10 cellular contexts compared by ENCODE assay signal in the genomic region with DNA sequence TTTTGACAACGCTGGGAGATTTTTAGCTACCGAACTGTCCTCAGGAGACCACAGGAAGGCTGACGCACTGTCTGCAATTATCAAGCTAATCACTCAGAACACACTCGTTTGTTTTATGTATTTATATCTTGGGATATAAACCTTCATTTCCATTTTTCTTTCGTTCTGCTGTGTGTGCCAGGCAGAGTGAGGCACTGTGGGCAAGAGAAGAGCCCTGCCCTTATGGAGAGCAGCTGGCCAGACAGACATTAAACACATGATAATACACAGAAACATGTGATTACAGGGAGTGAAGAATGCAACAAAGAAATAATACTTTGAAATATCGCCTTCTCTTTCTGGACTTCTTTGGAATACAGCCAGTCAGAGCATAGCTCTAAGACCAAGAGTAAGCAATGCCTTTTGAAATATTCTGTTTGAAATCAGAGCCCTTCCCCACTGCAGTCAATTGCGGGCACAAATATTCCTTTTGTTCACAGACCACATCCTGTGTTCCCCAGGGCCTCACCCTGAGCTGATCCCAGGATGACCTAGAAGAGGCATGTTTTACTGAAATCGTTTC.
A peak's percentile ranks its signal among the peaks of the same experiment; 100 is the strongest.
DNase-seq lines count a peak whose midpoint lies in the region; ATAC-seq and TF ChIP-seq lines count a peak whose summit lies in the region.
"Had no signal": no experiment of that assay in that cellular context is flagged by ENCODE, and none has a peak within 500 bp of the region (broad histone marks: within the 10 kb centered on the region; RNA-seq: fewer than 3 reads in every experiment).

No MANE protein-coding gene starts in this region.

- H3K36me3 Mint-ChIP-seq in CD4-positive, alpha-beta T cell (ENCODE audit: low read depth), result no peaks in the 10 kb centered on the region
- H3K36me3 Mint-ChIP-seq: activated naive CD4-positive, alpha-beta T cell treated with anti-CD3 and anti-CD28 coated beads, Interleukin-2, amount 50 U/mL, for 24 hours had no signal

- peaks cover 7% of the 10 kb centered on the region for H3K4me1 ChIP-seq in stomach smooth muscle (ENCODE audit: control insufficient read depth, insufficient read depth, low read length)

- CTCF ChIA-PET in CD4-positive, alpha-beta T cell (lab: Charles Lee), result no interaction called here

- H3K27me3 Mint-ChIP-seq in CD4-positive, alpha-beta T cell, result peaks cover 92% of the 10 kb centered on the region

- H3K27ac Mint-ChIP-seq in CD4-positive, alpha-beta T cell, result no peak overlapping the region
- H3K27ac Mint-ChIP-seq: activated naive CD4-positive, alpha-beta T cell treated with anti-CD3 and anti-CD28 coated beads, Interleukin-2, amount 50 U/mL, for 24 hours had no signal

- H3K9ac ChIP-seq in stomach smooth muscle (ENCODE audit: low read length in 2 of 2), result peak overlapping the region in 1 of 2 donors; percentile 22

- intact Hi-C loops in CD4-positive, alpha-beta T cell (cut with DNase I, micrococcal nuclease), result no loop called here

- peaks cover 8 to 12% of the 10 kb centered on the region in 2 donors for H3K27me3 ChIP-seq in stomach smooth muscle (ENCODE audit: control insufficient read depth in 1 of 2, insufficient read depth in 2 of 2, low read length in 2 of 2)
- peaks cover 44% of the 10 kb centered on the region for H3K27me3 ChIP-seq in CD4-positive, alpha-beta T cell (ENCODE audit: control insufficient read depth, insufficient read depth, low read length)

- peak overlapping the region; percentile 1 to 14 for H3K4me3 ChIP-seq in stomach smooth muscle (ENCODE audit: low read length in 2 of 2)

- H3K4me3 Mint-ChIP-seq in CD4-positive, alpha-beta T cell, result no peak overlapping the region
- H3K4me3 Mint-ChIP-seq: activated naive CD4-positive, alpha-beta T cell treated with anti-CD3 and anti-CD28 coated beads, Interleukin-2, amount 50 U/mL, for 24 hours had no signal

- H3K36me3 ChIP-seq in stomach smooth muscle (ENCODE audit: control insufficient read depth in 2 of 2, insufficient read depth in 2 of 2, low read length in 2 of 2), result no peaks in the 10 kb centered on the region

- peaks cover 0 to 1% of the 10 kb centered on the region in 2 donors for H3K9me3 ChIP-seq in stomach smooth muscle (ENCODE audit: control insufficient read depth in 2 of 2, low read length in 2 of 2)
- no peaks in the 10 kb centered on the region for H3K9me3 ChIP-seq in CD4-positive, alpha-beta T cell (ENCODE audit: control insufficient read depth, low read length)

- H3K9me3 Mint-ChIP-seq in CD4-positive, alpha-beta T cell, result no peaks in the 10 kb centered on the region
- H3K9me3 Mint-ChIP-seq: activated naive CD4-positive, alpha-beta T cell treated with anti-CD3 and anti-CD28 coated beads, Interleukin-2, amount 50 U/mL, for 24 hours had no signal

- POLR2A ChIA-PET in CD4-positive, alpha-beta T cell (lab: Charles Lee), result no interaction called here

- peaks cover 11% of the 10 kb centered on the region for H3K4me1 Mint-ChIP-seq in CD4-positive, alpha-beta T cell (ENCODE audit: low read depth)

- TF ChIP-seq CTCF in CD4-positive, alpha-beta T cell (IDR thresholded peaks at IDR 0.05), result no peak

- no peak overlapping the region for H3K27ac ChIP-seq in stomach smooth muscle (ENCODE audit: low read length)
- no peak overlapping the region for H3K27ac ChIP-seq in CD4-positive, alpha-beta T cell (ENCODE audit: low read depth, low read length)

- no peak for ATAC-seq in CD4-positive, alpha-beta T cell (ENCODE audit: poor library complexity)
- ATAC-seq in GM18867 (IDR thresholded peaks at IDR 0.05; ENCODE audit: unreplicated experiment), result no peak

- DNase-seq in NCI-H1417 (lab: John Stamatoyannopoulos, UW) (peak; percentile 5 to 92 (median 74)), NCI-H1417 treated with DMSO at 0.1 percent for 48 hours (lab: John Stamatoyannopoulos, UW) (no peak), RPMI7951 (ENCODE audit: low read depth) (peak; percentile 100), fibroblast of the conjunctiva (ENCODE audit: low read depth) (peak; percentile 22), cerebellar cortex (ENCODE audit: low spot score) (no peak)
- DNase-seq in CD4-positive, alpha-beta T cell, result no peak
- DNase-seq: left cardiac atrium had no signal

Comparison
In these comparisons a context has a peak if more than half of its experiments do, and no peak if none do; other contexts are left out.
1. DNase-seq: peak in NCI-H1417 (3 of 3), RPMI7951 (single experiment) and fibroblast of the conjunctiva (single experiment); none in NCI-H1417 treated with DMSO at 0.1 percent for 48 hours (single experiment), cerebellar cortex (single experiment) and CD4-positive, alpha-beta T cell (0 of 10).